Comparison of ENCODE assay signal across 17 cellular contexts in genomic region chr16:13702614-13703013, GRCh38.
A peak's percentile ranks its signal among the peaks of the same experiment; 100 is the strongest.
DNase-seq lines count a peak whose midpoint lies in the region; ATAC-seq and TF ChIP-seq lines count a peak whose summit lies in the region.
"Had no signal": no experiment of that assay in that cellular context is flagged by ENCODE, and none has a peak within 500 bp of the region (broad histone marks: within the 10 kb centered on the region; RNA-seq: fewer than 3 reads in every experiment).

No MANE protein-coding gene starts in this region.

- intact Hi-C loops in body of pancreas (cut with DNase I) (no loop called here), prostate gland (cut with DNase I) (no loop called here)

- ATAC-seq in body of pancreas = no peak
- ATAC-seq: PC-3 had no signal

- TF ChIP-seq CTCF in body of pancreas (IDR thresholded peaks at IDR 0.05) (no peak), prostate gland (IDR thresholded peaks at IDR 0.05) (no peak)

- H3K27me3 ChIP-seq in body of pancreas (no peaks in the 10 kb centered on the region), prostate gland (replicated peaks; ENCODE audit: insufficient read depth) (no peaks in the 10 kb centered on the region)
- H3K27me3 ChIP-seq: BLaER1 had no signal

- no peak overlapping the region for H3K4me3 ChIP-seq in body of pancreas
- no peak overlapping the region for H3K4me3 ChIP-seq in prostate gland
- H3K4me3 ChIP-seq: BLaER1 had no signal

- H3K4me1 ChIP-seq in body of pancreas (no peaks in the 10 kb centered on the region), prostate gland (replicated peaks) (no peaks in the 10 kb centered on the region)
- H3K4me1 ChIP-seq: BLaER1 had no signal

- TF ChIP-seq POLR2A in body of pancreas (IDR thresholded peaks at IDR 0.05) (no peak), prostate gland (IDR thresholded peaks at IDR 0.05) (no peak)

- H3K27ac ChIP-seq in body of pancreas = peak overlapping the region in 1 of 4 donors; percentile 2
- peak overlapping the region; percentile 45 to 67 for H3K27ac ChIP-seq in prostate gland
- H3K27ac ChIP-seq: BLaER1, RWPE1 had no signal

- peaks cover 0 to 1% (median 0%) of the 10 kb centered on the region in 3 donors for H3K9me3 ChIP-seq in body of pancreas
- no peaks in the 10 kb centered on the region for H3K9me3 ChIP-seq in prostate gland

- 26 to 31% methylated on average over 4 of the region's 4 CpGs for WGBS in body of pancreas, 2 donors
- 35% methylated on average over 4 of the region's 4 CpGs for WGBS in prostate gland

- DNase-seq in NCI-H2196 treated with DMSO at 0.1 percent for 48 hours (lab: John Stamatoyannopoulos, UW; ENCODE audit: unreplicated experiment) (peak; percentile 27), NCI-H2196 (lab: John Stamatoyannopoulos, UW; ENCODE audit: unreplicated experiment) (no peak), Ammon's horn (ENCODE audit: low spot score) (peak; percentile 7), body of pancreas (peak in 3 of 4 donors; percentile 10 to 40 (median 11)), prostate gland (ENCODE audit: low spot score) (peak; percentile 69), NOMO-1 (lab: John Stamatoyannopoulos, UW; ENCODE audit: unreplicated experiment in 2 of 2) (no peak), NCI-H2029 (lab: John Stamatoyannopoulos, UW) (no peak)
- DNase-seq in stimulated activated CD8-positive, alpha-beta memory T cell treated with anti-CD3 and anti-CD28 coated beads, Interleukin-4, amount 100 ng/mL, for 48 hours = no peak
- DNase-seq: CD8-positive, alpha-beta memory T cell; NCI-H1436 treated with DMSO at 0.1 percent for 48 hours; NCI-H2081; NCI-H226; NCI-H526 treated with DMSO at 0.1 percent for 48 hours; PC-3; SW 1271 had no signal

- no peaks in the 10 kb centered on the region for H3K36me3 ChIP-seq in body of pancreas (replicated peaks in 1 of 2; ENCODE audit: insufficient read depth in 1 of 2, low read depth in 2 of 2)
- no peaks in the 10 kb centered on the region for H3K36me3 ChIP-seq in prostate gland
- H3K36me3 ChIP-seq: BLaER1 had no signal

Comparison
In these comparisons a context has a peak if more than half of its experiments do, and no peak if none do; other contexts are left out.
1. DNase-seq: peak in NCI-H2196 treated with DMSO at 0.1 percent for 48 hours (single experiment), Ammon's horn (single experiment), body of pancreas (3 of 4) and prostate gland (single experiment); none in NCI-H2196 (single experiment), NOMO-1 (0 of 2), NCI-H2029 (single experiment) and stimulated activated CD8-positive, alpha-beta memory T cell treated with anti-CD3 and anti-CD28 coated beads, Interleukin-4, amount 100 ng/mL, for 48 hours (single experiment).